ENCODE assay signal across 9 cellular contexts in genomic region chr1:31763671-31764306, GRCh38. TPM values are rescaled to one million over a fixed set of nuclear protein-coding genes. Genes with fewer than 3 reads are reported as not detected.
DNase-seq lines count a peak whose midpoint lies in the region; ATAC-seq, FAIRE-seq and TF ChIP-seq lines count a peak whose summit lies in the region.
"Had no signal": no experiment of that assay in that cellular context is flagged by ENCODE, and none has a peak within 500 bp of the region (broad histone marks: within the 10 kb centered on the region; RNA-seq: fewer than 3 reads in every experiment).

No MANE protein-coding gene starts in this region.

- H3K4me3 Mint-ChIP-seq in activated T-helper 2 cell treated with anti-CD3 and anti-CD28 coated beads, Interferon-gamma antibody, Interleukin-2, Interleukin-4, amounts not matched to agents 10 μg/mL and 5 μg/mL and 100 μg/mL, durations not matched to agents 14 hours and 24 hours and 36 hours (ENCODE audit: low read depth) = peak overlapping the region; percentile 81

- TF ChIP-seq CTCF in cardiac muscle cell (IDR thresholded peaks at IDR 0.05; ENCODE audit: low read depth, low read length) (no peak), kidney epithelial cell (IDR thresholded peaks at IDR 0.05; ENCODE audit: insufficient read depth, low read length, poor library complexity, severe bottlenecking) (no peak), upper lobe of right lung (IDR thresholded peaks at IDR 0.05) (no peak)

- ATAC-seq in left cardiac atrium (no peak), upper lobe of right lung (no peak), GM18858 (IDR thresholded peaks at IDR 0.05; ENCODE audit: unreplicated experiment) (no peak)

- no peaks in the 10 kb centered on the region for H3K36me3 Mint-ChIP-seq in activated T-helper 2 cell treated with anti-CD3 and anti-CD28 coated beads, Interferon-gamma antibody, Interleukin-2, Interleukin-4, amounts not matched to agents 10 μg/mL and 5 μg/mL and 100 μg/mL, durations not matched to agents 14 hours and 24 hours and 36 hours (ENCODE audit: low read depth)

- intact Hi-C loops in left cardiac atrium (cut with DNase I) (no loop called here), upper lobe of right lung (cut with DNase I) (no loop called here)
- intact Hi-C loops in activated T-helper 2 cell treated with anti-CD3 and anti-CD28 coated beads, Interferon-gamma antibody, Interleukin-2, Interleukin-4, amounts not matched to agents 10 μg/mL and 5 μg/mL and 100 μg/mL, durations not matched to agents 14 hours and 24 hours and 36 hours (cut with micrococcal nuclease) = loop anchor here (10.0 kb wide), 1 partner anchor 119 kb away; the partner anchor contains the start of gene PEF1

- H3K4me1 Mint-ChIP-seq in activated T-helper 2 cell treated with anti-CD3 and anti-CD28 coated beads, Interferon-gamma antibody, Interleukin-2, Interleukin-4, amounts not matched to agents 10 μg/mL and 5 μg/mL and 100 μg/mL, durations not matched to agents 14 hours and 24 hours and 36 hours (ENCODE audit: low read depth) = peaks cover 21% of the 10 kb centered on the region

- H3K27me3 ChIP-seq in cardiac muscle cell = no peaks in the 10 kb centered on the region
- peaks cover 8% of the 10 kb centered on the region for H3K27me3 ChIP-seq in kidney epithelial cell (ENCODE audit: control insufficient read depth, insufficient read depth, low read length)
- H3K27me3 ChIP-seq in upper lobe of right lung = peaks cover 33% of the 10 kb centered on the region

- H3K27ac ChIP-seq in cardiac muscle cell = no peak overlapping the region
- no peak overlapping the region for H3K27ac ChIP-seq in upper lobe of right lung

- DNase-seq in cardiac muscle cell (ENCODE audit: low read depth in 1 of 2, low spot score in 1 of 2) (no peak), left cardiac atrium (no peak), kidney epithelial cell (ENCODE audit: low read depth) (no peak), upper lobe of right lung (no peak), H54 (ENCODE audit: insufficient read length, low spot score) (no peak), cerebellar cortex (ENCODE audit: low spot score) (no peak)
- no peak for DNase-seq in activated T-helper 2 cell treated with anti-CD3 and anti-CD28 coated beads, Interferon-gamma antibody, Interleukin-2, Interleukin-4, amounts not matched to agents 10 μg/mL and 5 μg/mL and 100 μg/mL, durations not matched to agents 14 hours and 24 hours and 36 hours (ENCODE audit: low spot score)

- H3K36me3 ChIP-seq in cardiac muscle cell = no peaks in the 10 kb centered on the region
- no peaks in the 10 kb centered on the region for H3K36me3 ChIP-seq in kidney epithelial cell (ENCODE audit: control insufficient read depth, insufficient read depth, low read length)
- H3K36me3 ChIP-seq in upper lobe of right lung = no peaks in the 10 kb centered on the region

- no peak for FAIRE-seq in H54 (lab: Jason Lieb, UNC)

- H3K9me3 ChIP-seq in cardiac muscle cell (ENCODE audit: low read depth) (no peaks in the 10 kb centered on the region), upper lobe of right lung (no peaks in the 10 kb centered on the region)

- no peak for TF ChIP-seq POLR2A in H54 (IDR thresholded peaks at IDR 0.05; ENCODE audit: low read depth, low read length)

- peaks cover 55% of the 10 kb centered on the region for H3K27me3 Mint-ChIP-seq in activated T-helper 2 cell treated with anti-CD3 and anti-CD28 coated beads, Interferon-gamma antibody, Interleukin-2, Interleukin-4, amounts not matched to agents 10 μg/mL and 5 μg/mL and 100 μg/mL, durations not matched to agents 14 hours and 24 hours and 36 hours (ENCODE audit: low read depth)

- H3K27ac Mint-ChIP-seq in activated T-helper 2 cell treated with anti-CD3 and anti-CD28 coated beads, Interferon-gamma antibody, Interleukin-2, Interleukin-4, amounts not matched to agents 10 μg/mL and 5 μg/mL and 100 μg/mL, durations not matched to agents 14 hours and 24 hours and 36 hours = no peak overlapping the region

- H3K4me3 ChIP-seq in cardiac muscle cell = peak overlapping the region; percentile 97
- peak overlapping the region; percentile 46 for H3K4me3 ChIP-seq in kidney epithelial cell (ENCODE audit: low read depth, low read length)
- H3K4me3 ChIP-seq in upper lobe of right lung = peak overlapping the region; percentile 45

- no peaks in the 10 kb centered on the region for H3K9me3 Mint-ChIP-seq in activated T-helper 2 cell treated with anti-CD3 and anti-CD28 coated beads, Interferon-gamma antibody, Interleukin-2, Interleukin-4, amounts not matched to agents 10 μg/mL and 5 μg/mL and 100 μg/mL, durations not matched to agents 14 hours and 24 hours and 36 hours

- H3K4me1 ChIP-seq in cardiac muscle cell (ENCODE audit: low read depth) = peaks cover 39% of the 10 kb centered on the region
- peaks cover 21% of the 10 kb centered on the region for H3K4me1 ChIP-seq in upper lobe of right lung

RNA-seq across cellular contexts. Expression of gene ADGRB2, which starts 0.4 kb away (rescaled TPM):
- 203 and 309 TPM in 2 replicates for total RNA-seq in cardiac muscle cell
- polyA plus RNA-seq in cardiac muscle cell = 95.0 and 109 TPM in 2 replicates
- total RNA-seq in left cardiac atrium = 10 to 100 TPM; 14.0 to 18.7 TPM
- 5.4 and 6.0 TPM in 2 replicates for total RNA-seq in activated T-helper 2 cell treated with anti-CD3 and anti-CD28 coated beads, Interferon-gamma antibody, Interleukin-2, Interleukin-4, amounts not matched to agents 10 μg/mL and 5 μg/mL and 100 μg/mL, durations not matched to agents 14 hours and 24 hours and 36 hours
- 1.5 and 2.6 TPM in 2 replicates for total RNA-seq in kidney epithelial cell
- 0.69 TPM for total RNA-seq in upper lobe of right lung

RNA-seq across cellular contexts. Expression of gene SPOCD1, which starts 52.0 kb away (rescaled TPM):
- 1.4 and 7.3 TPM in 2 replicates for total RNA-seq in cardiac muscle cell
- 1.4 and 2.1 TPM in 2 replicates for polyA plus RNA-seq in cardiac muscle cell
- total RNA-seq in left cardiac atrium = 1 to 10 TPM in 1 of 2 donors, under 1 TPM in 1; 0.18 to 1.2 TPM
- total RNA-seq in activated T-helper 2 cell treated with anti-CD3 and anti-CD28 coated beads, Interferon-gamma antibody, Interleukin-2, Interleukin-4, amounts not matched to agents 10 μg/mL and 5 μg/mL and 100 μg/mL, durations not matched to agents 14 hours and 24 hours and 36 hours = 0.07 TPM in 1 of 2 replicates, not detected in the other
- 29.4 and 31.8 TPM in 2 replicates for total RNA-seq in kidney epithelial cell
- total RNA-seq in upper lobe of right lung = 31.4 TPM
- total RNA-seq: T-helper 1 cell treated with Interleukin-12 subunit alpha and Interleukin-12 subunit beta and Interleukin-4 antibody, amounts not matched to agents 30 ng/mL and 1 ng/mL, for 36 hours had no signal

RNA-seq across cellular contexts. Expression of gene COL16A1, which starts 60.0 kb away (rescaled TPM):
- total RNA-seq in cardiac muscle cell (75.8 and 120 TPM in 2 replicates), left cardiac atrium (10 to 100 TPM; 19.8 to 27.5 TPM), kidney epithelial cell (9.2 and 10.8 TPM in 2 replicates), upper lobe of right lung (28.9 TPM)
- polyA plus RNA-seq in cardiac muscle cell = 67.7 and 119 TPM in 2 replicates
- not detected in 2 replicates for total RNA-seq in activated T-helper 2 cell treated with anti-CD3 and anti-CD28 coated beads, Interferon-gamma antibody, Interleukin-2, Interleukin-4, amounts not matched to agents 10 μg/mL and 5 μg/mL and 100 μg/mL, durations not matched to agents 14 hours and 24 hours and 36 hours

Comparison
In these comparisons a context has a peak if more than half of its experiments do, and no peak if none do; other contexts are left out.
1. RNA of gene ADGRB2, which starts 0.4 kb away (total RNA-seq): 203 to 309 TPM in cardiac muscle cell; 14.0 to 18.7 TPM in left cardiac atrium, 5.4 to 6.0 TPM in activated T-helper 2 cell treated with anti-CD3 and anti-CD28 coated beads, Interferon-gamma antibody, Interleukin-2, Interleukin-4, amounts not matched to agents 10 μg/mL and 5 μg/mL and 100 μg/mL, durations not matched to agents 14 hours and 24 hours and 36 hours, 1.5 to 2.6 TPM in kidney epithelial cell and 0.69 TPM in upper lobe of right lung (single experiment); every median in the first group is over 10 times any median in the second.
2. H3K4me3 ChIP-seq: peak in every context shown above with its lines; median percentile 97 in cardiac muscle cell; 46 in kidney epithelial cell; 45 in upper lobe of right lung.